8 cellular contexts compared by ENCODE assay signal in genomic region chr21:6498716-6499115, GRCh38.
DNase-seq lines count a peak whose midpoint lies in the region; ATAC-seq and TF ChIP-seq lines count a peak whose summit lies in the region.
"Not testable (repeated sequence)": the region's sequence is repeated elsewhere in the genome, so short reads cannot be mapped to it uniquely, and the experiment has no call there.

No MANE protein-coding gene starts in this region.

- H3K4me2 ChIP-seq in DND-41 (ENCODE audit: insufficient read depth, low read length), result not testable (repeated sequence)

- H3K36me3 ChIP-seq in DND-41 (ENCODE audit: insufficient read depth, low read length); gastroesophageal sphincter: not testable (repeated sequence)

- H4K20me1 ChIP-seq in DND-41 (ENCODE audit: insufficient read depth, low read length), result not testable (repeated sequence)

- peak overlapping the region; percentile 49 for H3K4me3 Mint-ChIP-seq in mesothelial cell of epicardium

- H2AFZ ChIP-seq in DND-41 (ENCODE audit: low read depth, low read length), result not testable (repeated sequence)

- DNase-seq in DND-41 (peak; percentile 7), SW480 (ENCODE audit: low spot score) (peak; percentile 0), mesothelial cell of epicardium (ENCODE audit: low spot score in 2 of 2, unreplicated experiment in 2 of 2) (peak in 1 of 2 experiments; percentile 35)
- peak; percentile 14 for DNase-seq in activated naive CD4-positive, alpha-beta T cell treated with Interleukin-2 at 50 U/mL for 16 hours
- peak; percentile 22 for DNase-seq in stimulated activated naive CD8-positive, alpha-beta T cell treated with anti-CD3 and anti-CD28 coated beads, Interleukin-15, Interleukin-2, amounts not matched to agents 100 U/mL and 50 U/mL, for 24 hours

- H3K36me3 Mint-ChIP-seq in mesothelial cell of epicardium, result not testable (repeated sequence)

- not testable (repeated sequence) for TF ChIP-seq EP300 in gastroesophageal sphincter (IDR thresholded peaks at IDR 0.05)

- H3K79me2 ChIP-seq in DND-41 (ENCODE audit: insufficient read depth, low read length), result not testable (repeated sequence)

- not testable (repeated sequence) for H3K4me1 Mint-ChIP-seq in mesothelial cell of epicardium

- H3K9me3 ChIP-seq in DND-41 (ENCODE audit: insufficient read depth, low read length, severe bottlenecking); gastroesophageal sphincter: not testable (repeated sequence)

- WGBS in gastroesophageal sphincter (ENCODE audit: low coverage in 1 of 2), 2 donors, result no CpG with 5 or more reads among the region's 55 CpGs

- peak overlapping the region; percentile 55 for H3K9ac ChIP-seq in DND-41 (ENCODE audit: low read depth, low read length)

- H3K27ac ChIP-seq in DND-41 (ENCODE audit: low read length), result not testable (repeated sequence)
- peak overlapping the region in 2 of 4 donors; percentile 81 to 84 for H3K27ac ChIP-seq in gastroesophageal sphincter

- not testable (repeated sequence) for TF ChIP-seq CTCF in DND-41 (IDR thresholded peaks at IDR 0.05; ENCODE audit: borderline replicate concordance, extremely low read depth, low read length, poor library complexity, severe bottlenecking); gastroesophageal sphincter (IDR thresholded peaks at IDR 0.05); mesothelial cell of epicardium (IDR thresholded peaks at IDR 0.05; ENCODE audit: unreplicated experiment)

- H3K4me3 ChIP-seq in DND-41 (ENCODE audit: low read depth in 1 of 2, low read length in 2 of 2) (peak overlapping the region in 1 of 2 experiments; percentile 56; a peak in 3 of 4 replicates), gastroesophageal sphincter (peak overlapping the region in 1 of 2 donors; percentile 60)

- ATAC-seq in DND-41 (ENCODE audit: insufficient read depth, low read depth), result not testable (repeated sequence)
- ATAC-seq in GM21717 (IDR thresholded peaks at IDR 0.05; ENCODE audit: unreplicated experiment), result peak; percentile 12
- ATAC-seq in HG03196 (IDR thresholded peaks at IDR 0.05; ENCODE audit: unreplicated experiment), result peak; percentile 13
- ATAC-seq in gastroesophageal sphincter, result peak; percentile 60
- peak; percentile 37 for ATAC-seq in stimulated activated naive CD8-positive, alpha-beta T cell treated with anti-CD3 and anti-CD28 coated beads, Interleukin-15, Interleukin-2, amounts not matched to agents 100 U/mL and 50 U/mL, for 24 hours

- H3K27me3 ChIP-seq in DND-41 (ENCODE audit: insufficient read depth, low read length, poor library complexity); gastroesophageal sphincter: not testable (repeated sequence)

- not testable (repeated sequence) for TF ChIP-seq POLR2A in gastroesophageal sphincter (IDR thresholded peaks at IDR 0.05)

- not testable (repeated sequence) for H3K27me3 Mint-ChIP-seq in mesothelial cell of epicardium (ENCODE audit: low read depth)

- H3K9me3 Mint-ChIP-seq in mesothelial cell of epicardium, result not testable (repeated sequence)

- H3K27ac Mint-ChIP-seq in mesothelial cell of epicardium, result not testable (repeated sequence)

- not testable (repeated sequence) for H3K4me1 ChIP-seq in DND-41 (ENCODE audit: insufficient read depth, low read length); gastroesophageal sphincter
